Comparison of ENCODE assay signal across 24 cellular contexts in the genomic region with DNA sequence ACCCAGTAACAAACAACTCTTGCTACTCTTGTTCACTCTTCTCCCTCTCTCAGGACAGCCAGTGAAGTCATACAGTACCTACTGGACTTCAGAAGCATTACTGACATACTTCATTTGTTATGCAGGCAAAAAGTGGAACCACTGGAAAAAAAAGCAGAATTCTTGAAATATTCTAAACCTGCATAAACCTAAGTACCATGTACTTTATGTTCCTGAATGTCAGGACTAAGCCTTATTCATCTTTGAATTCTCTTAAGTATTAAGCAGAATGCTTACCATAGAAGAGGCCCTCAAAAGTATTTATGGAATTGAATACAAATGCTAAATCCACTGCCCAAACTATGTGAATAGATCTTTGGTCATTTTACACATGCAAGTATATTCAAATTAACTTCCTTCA.
"Had no signal": no experiment of that assay in that cellular context is flagged by ENCODE, and none has a peak within 500 bp of the region (broad histone marks: within the 10 kb centered on the region; RNA-seq: fewer than 3 reads in every experiment).

No MANE protein-coding gene starts in this region.

- H3K27me3 ChIP-seq: esophagus squamous epithelium, pancreas, right lobe of liver, stomach, testis, tibial artery, upper lobe of left lung had no signal

- DNase-seq: dermis blood vessel endothelial cell; effector memory CD4-positive, alpha-beta T cell; esophagus squamous epithelium; hypothalamus; immature natural killer cell; left ventricle myocardium superior; natural killer cell; pancreas; right lobe of liver; stimulated activated CD4-positive, alpha-beta T cell treated with anti-CD3 and anti-CD28 coated beads, Interleukin-12 subunit alpha, Interleukin-12 subunit beta, amount 100 ng/mL, for 4 hours; stimulated activated CD4-positive, alpha-beta T cell treated with anti-CD3 and anti-CD28 coated beads, Interleukin-1b, Interleukin-23, amount 100 ng/mL, for 48 hours; stimulated activated CD4-positive, alpha-beta T cell treated with anti-CD3 and anti-CD28 coated beads, Interleukin-4, amount 100 ng/mL, for 24 hours; stimulated activated naive CD4-positive, alpha-beta T cell treated with Interleukin-2 at 50 U/mL for 16 hours; stomach; testis; tibial artery; upper lobe of left lung had no signal

- FAIRE-seq: endothelial cell of umbilical vein, frontal cortex, keratinocyte, pancreas, urothelium cell line had no signal

- H3K9me3 ChIP-seq: esophagus squamous epithelium, pancreas, right lobe of liver, stomach, testis, tibial artery, upper lobe of left lung had no signal

- H3K4me3 ChIP-seq: coronary artery, esophagus squamous epithelium, lung, pancreas, right lobe of liver, smooth muscle cell, stomach, testis, tibial artery, upper lobe of left lung had no signal

- H3K4me2 ChIP-seq: smooth muscle cell had no signal

- H3K27ac ChIP-seq: coronary artery, esophagus squamous epithelium, pancreas, right lobe of liver, stomach, testis, tibial artery, upper lobe of left lung had no signal
